22 cellular contexts compared by ENCODE assay signal in the genomic region with DNA sequence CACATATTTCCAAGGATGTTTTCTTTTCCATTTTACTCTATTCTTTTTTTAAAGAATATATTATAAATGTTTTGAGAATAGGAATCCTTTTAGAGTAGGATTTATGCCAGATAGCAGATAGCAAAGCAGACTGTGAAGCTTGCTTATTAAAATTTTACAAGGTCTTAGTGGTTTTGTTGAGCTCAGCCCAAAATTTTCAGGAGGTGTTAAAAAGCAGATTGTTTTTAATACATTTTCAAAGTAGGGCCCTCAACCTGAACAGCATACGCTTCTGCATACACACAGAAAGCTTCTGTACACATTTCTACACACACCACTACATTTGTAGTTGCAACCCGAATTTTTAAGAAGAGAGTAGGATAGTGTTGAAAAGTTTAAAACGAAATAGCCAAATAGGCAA.
A peak's percentile ranks its signal among the peaks of the same experiment; 100 is the strongest.
DNase-seq lines count a peak whose midpoint lies in the region; ATAC-seq and TF ChIP-seq lines count a peak whose summit lies in the region.
"Had no signal": no experiment of that assay in that cellular context is flagged by ENCODE, and none has a peak within 500 bp of the region (broad histone marks: within the 10 kb centered on the region; RNA-seq: fewer than 3 reads in every experiment).

No MANE protein-coding gene starts in this region.

- DNase-seq in heart right ventricle (no peak), left ventricle myocardium superior (no peak), ascending aorta (ENCODE audit: low spot score in 2 of 2) (no peak), mesenchymal stem cell (no peak), HK-2 (ENCODE audit: unreplicated experiment) (no peak), NCI-H1092 treated with DMSO at 0.1 percent for 48 hours (lab: John Stamatoyannopoulos, UW) (no peak)
- DNase-seq in stimulated activated CD4-positive, alpha-beta T cell treated with anti-CD3 and anti-CD28 coated beads, Interleukin-12 subunit alpha, Interleukin-12 subunit beta, amount 100 ng/mL, for 4 hours = no peak
- DNase-seq in stimulated activated naive CD8-positive, alpha-beta T cell treated with anti-CD3 and anti-CD28 coated beads, Interleukin-15, Interleukin-2, amounts not matched to agents 100 U/mL and 50 U/mL, for 24 hours = no peak
- DNase-seq: activated CD4-positive, alpha-beta T cell treated with anti-CD3 and anti-CD28 coated beads, Interleukin-2, amount 50 U/mL, for 4 hours; activated CD8-positive, alpha-beta memory T cell treated with anti-CD3 and anti-CD28 coated beads, Interleukin-2, amount 10 ng/mL, durations not matched to agents 7 days and 5 days; activated gamma-delta T cell treated with Interleukin-2 at 50 U/mL for 16 hours; activated T-cell treated with anti-CD3 and anti-CD28 coated beads, Interleukin-2, amount 50 U/mL, for 48 hours; GDM1; hypothalamus; NCI-H1105; NCI-H187; NCI-H2171; NCI-H82; stimulated activated CD4-positive, alpha-beta T cell treated with anti-CD3 and anti-CD28 coated beads, Interleukin-4, amount 100 ng/mL, for 24 hours had no signal

- H3K4ac ChIP-seq in mesenchymal stem cell (ENCODE audit: low read depth in 1 of 2, low read length in 2 of 2) = no peak overlapping the region

- 75 to 79% methylated on average over 3 of the region's 3 CpGs for WGBS in heart right ventricle, 2 donors
- WGBS in mesenchymal stem cell = no CpG with 5 or more reads among the region's 3 CpGs

- no peak overlapping the region for H3K18ac ChIP-seq in mesenchymal stem cell (ENCODE audit: low read depth in 1 of 2, low read length in 2 of 2)

- no peak overlapping the region for H4K8ac ChIP-seq in mesenchymal stem cell (ENCODE audit: low read length)

- no peak for TF ChIP-seq CTCF in heart right ventricle (IDR thresholded peaks at IDR 0.05)
- no peak for TF ChIP-seq CTCF in ascending aorta (IDR thresholded peaks at IDR 0.05)

- H3K36me3 ChIP-seq in heart right ventricle (peaks cover 0 to 48% (median 4%) of the 10 kb centered on the region in 9 donors), ascending aorta (peaks cover 6 to 24% of the 10 kb centered on the region in 2 donors), mesenchymal stem cell (ENCODE audit: control insufficient read depth in 1 of 2, insufficient read depth in 2 of 2, low read depth in 1 of 2, low read length in 2 of 2) (peaks cover 2 to 48% of the 10 kb centered on the region in 2 experiments)
- H3K36me3 ChIP-seq: neural progenitor cell had no signal

- peak overlapping the region; percentile 41 for H3K9ac ChIP-seq in mesenchymal stem cell (ENCODE audit: low read length)
- H3K9ac ChIP-seq: neural progenitor cell had no signal

- H3K27ac ChIP-seq in heart right ventricle (peak overlapping the region in 6 of 10 donors; percentile 2 to 35 (median 24)), ascending aorta (peak overlapping the region; percentile 40 to 46), mesenchymal stem cell (ENCODE audit: low read length, poor library complexity, severe bottlenecking) (peak overlapping the region; percentile 74)
- H3K27ac ChIP-seq: gastroesophageal sphincter, neural progenitor cell had no signal

- no peak overlapping the region for H2BK120ac ChIP-seq in mesenchymal stem cell (ENCODE audit: low read depth, low read length)

- no peak overlapping the region for H2AFZ ChIP-seq in mesenchymal stem cell (ENCODE audit: low read depth, low read length)
- H2AFZ ChIP-seq: neural progenitor cell had no signal

- ATAC-seq in heart right ventricle (no peak), left ventricle myocardium superior (no peak)
- no peak for ATAC-seq in stimulated activated naive CD8-positive, alpha-beta T cell treated with anti-CD3 and anti-CD28 coated beads, Interleukin-15, Interleukin-2, amounts not matched to agents 100 U/mL and 50 U/mL, for 24 hours
- ATAC-seq: activated CD8-positive, alpha-beta memory T cell treated with anti-CD3 and anti-CD28 coated beads, Interleukin-2, amount 10 ng/mL, durations not matched to agents 7 days and 5 days; gastroesophageal sphincter had no signal

- no peak overlapping the region for H3K14ac ChIP-seq in mesenchymal stem cell (ENCODE audit: low read length in 2 of 2)

- H3K27me3 ChIP-seq in heart right ventricle (no peaks in the 10 kb centered on the region), ascending aorta (no peaks in the 10 kb centered on the region), mesenchymal stem cell (ENCODE audit: control insufficient read depth in 1 of 2, insufficient read depth in 1 of 2, low read length in 2 of 2) (no peaks in the 10 kb centered on the region)
- H3K27me3 ChIP-seq: gastroesophageal sphincter, neural progenitor cell, tibial nerve had no signal

- H3K4me1 ChIP-seq in heart right ventricle (peaks cover 0 to 38% (median 6%) of the 10 kb centered on the region in 9 donors), ascending aorta (peaks cover 5 to 24% of the 10 kb centered on the region in 2 donors), mesenchymal stem cell (ENCODE audit: control insufficient read depth, insufficient read depth, low read depth, low read length) (peaks cover 5% of the 10 kb centered on the region)
- H3K4me1 ChIP-seq: gastroesophageal sphincter had no signal

- no peak overlapping the region for H2BK15ac ChIP-seq in mesenchymal stem cell (ENCODE audit: low read depth, poor library complexity, severe bottlenecking)

- H2BK5ac ChIP-seq in mesenchymal stem cell (ENCODE audit: low read depth, low read length, poor library complexity, severe bottlenecking) = no peak overlapping the region

- no peaks in the 10 kb centered on the region for H3K9me3 ChIP-seq in heart right ventricle
- H3K9me3 ChIP-seq in ascending aorta = no peaks in the 10 kb centered on the region
- no peaks in the 10 kb centered on the region for H3K9me3 ChIP-seq in mesenchymal stem cell (ENCODE audit: control insufficient read depth, low read length)
- H3K9me3 ChIP-seq: gastroesophageal sphincter, tibial nerve had no signal

- no peak overlapping the region for H3K4me2 ChIP-seq in mesenchymal stem cell (ENCODE audit: low read length, poor library complexity, severe bottlenecking)
- H3K4me2 ChIP-seq: neural progenitor cell had no signal

- H2BK12ac ChIP-seq in mesenchymal stem cell (ENCODE audit: low read length in 2 of 2) = no peak overlapping the region

- H3K79me1 ChIP-seq in mesenchymal stem cell (replicated peaks; ENCODE audit: low read length, poor library complexity, severe bottlenecking) = peaks cover 7% of the 10 kb centered on the region

- intact Hi-C loops in heart right ventricle (cut with DNase I) = loop anchor here in 1 of 10 donors (10.0 kb wide), 1 partner anchor 137 kb away; no protein-coding TSS in a partner anchor
- intact Hi-C loops in left ventricle myocardium superior (cut with micrococcal nuclease) = no loop called here
- intact Hi-C loops in ascending aorta (cut with DNase I) = no loop called here

- H4K91ac ChIP-seq in mesenchymal stem cell (ENCODE audit: low read length) = no peak overlapping the region

- no peak overlapping the region for H2AK5ac ChIP-seq in mesenchymal stem cell (ENCODE audit: low read length, severe bottlenecking)

- H3K23ac ChIP-seq in mesenchymal stem cell (ENCODE audit: low read length in 2 of 2) = no peak overlapping the region

- H3K4me3 ChIP-seq in heart right ventricle (no peak overlapping the region), ascending aorta (no peak overlapping the region), mesenchymal stem cell (ENCODE audit: insufficient read depth in 1 of 2, low read depth in 1 of 2, low read length in 2 of 2) (no peak overlapping the region)
- H3K4me3 ChIP-seq: gastroesophageal sphincter, neural progenitor cell, tibial nerve had no signal

Comparison
In these comparisons a context has a peak if more than half of its experiments do, and no peak if none do; other contexts are left out.
1. H3K27ac ChIP-seq: peak in every context shown above with its lines; median percentile 74 in mesenchymal stem cell; 43 in ascending aorta; 24 in heart right ventricle.